1 cellular context compared by ENCODE assay signal in the genomic region with DNA sequence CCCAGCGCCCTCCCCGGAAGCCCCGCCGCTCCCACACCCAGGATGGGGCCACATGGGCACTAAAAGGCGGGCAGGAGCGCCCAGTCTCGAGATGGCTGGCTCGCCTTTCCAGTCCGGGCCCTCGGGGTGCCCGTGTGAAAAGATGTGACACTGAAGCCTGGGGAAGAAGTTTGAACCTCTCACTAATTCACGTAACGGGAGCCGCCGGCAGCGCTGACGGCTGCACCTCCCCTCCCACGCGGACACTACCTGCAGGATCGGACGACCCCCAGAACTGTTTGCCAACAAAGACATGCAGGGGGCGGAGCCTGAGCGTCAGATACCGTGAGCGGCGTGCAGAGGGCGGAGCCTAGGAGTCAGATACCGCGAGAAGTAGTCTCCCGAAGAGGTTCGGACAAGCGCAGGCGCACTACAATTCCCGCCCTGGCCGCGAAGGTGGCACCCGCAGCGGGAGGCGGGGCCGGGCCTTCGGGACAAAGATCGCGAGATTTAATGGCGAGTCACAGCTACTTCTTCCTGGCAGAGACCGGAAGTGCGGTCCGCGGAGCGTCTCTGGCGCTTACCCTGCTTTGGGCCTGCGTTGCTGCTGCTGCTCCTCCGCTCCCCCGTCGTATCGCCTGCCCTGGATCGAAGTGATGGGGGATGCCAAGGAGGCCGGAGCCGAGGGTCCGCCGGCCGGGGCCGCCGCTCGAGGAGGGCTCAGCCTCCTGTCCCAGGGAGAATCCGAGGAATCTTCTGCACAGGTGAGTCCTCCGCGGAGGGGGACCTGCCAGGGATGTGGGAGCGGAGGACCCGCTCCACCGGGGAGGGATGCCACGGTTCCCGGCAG.
TF ChIP-seq lines count a peak whose summit lies in the region.

A gene with protein sequence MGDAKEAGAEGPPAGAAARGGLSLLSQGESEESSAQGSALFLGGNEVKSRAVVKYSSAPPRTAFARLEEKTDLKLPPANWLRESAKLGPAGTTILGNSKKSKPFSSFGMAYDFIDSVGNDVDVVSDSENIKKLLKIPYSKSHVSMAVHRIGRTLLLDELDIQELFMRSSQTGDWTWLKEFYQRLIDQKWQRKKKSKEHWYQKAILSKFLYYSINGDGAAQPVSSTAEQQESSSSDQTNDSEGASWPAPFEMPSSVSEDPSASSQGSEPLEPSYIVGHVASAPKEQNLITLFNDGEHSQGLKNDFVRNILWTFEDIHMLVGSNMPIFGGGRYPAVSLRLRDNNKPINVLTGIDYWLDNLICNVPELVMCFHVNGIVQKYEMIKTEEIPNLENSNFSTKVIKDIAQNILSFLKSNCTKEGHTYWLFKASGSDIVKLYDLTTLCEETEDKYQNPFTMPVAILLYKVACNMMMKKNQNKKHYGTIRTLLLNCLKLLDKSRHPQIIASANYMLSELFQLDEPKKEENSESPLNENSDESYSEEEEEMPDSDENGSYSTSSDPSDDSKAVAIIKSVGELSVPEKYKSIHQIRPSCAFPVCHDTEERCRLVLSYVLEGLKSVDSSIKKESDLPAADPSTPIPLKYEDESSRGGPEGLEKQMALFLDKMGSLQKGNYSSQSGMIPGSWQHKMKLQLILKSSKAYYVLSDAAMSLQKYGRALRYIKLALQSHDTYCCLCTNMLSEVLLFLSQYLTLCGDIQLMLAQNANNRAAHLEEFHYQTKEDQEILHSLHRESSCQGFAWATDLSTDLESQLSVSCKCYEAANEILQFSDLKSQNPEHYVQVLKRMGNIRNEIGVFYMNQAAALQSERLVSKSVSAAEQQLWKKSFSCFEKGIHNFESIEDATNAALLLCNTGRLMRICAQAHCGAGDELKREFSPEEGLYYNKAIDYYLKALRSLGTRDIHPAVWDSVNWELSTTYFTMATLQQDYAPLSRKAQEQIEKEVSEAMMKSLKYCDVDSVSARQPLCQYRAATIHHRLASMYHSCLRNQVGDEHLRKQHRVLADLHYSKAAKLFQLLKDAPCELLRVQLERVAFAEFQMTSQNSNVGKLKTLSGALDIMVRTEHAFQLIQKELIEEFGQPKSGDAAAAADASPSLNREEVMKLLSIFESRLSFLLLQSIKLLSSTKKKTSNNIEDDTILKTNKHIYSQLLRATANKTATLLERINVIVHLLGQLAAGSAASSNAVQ (plus strand): TSS at position 537 of the 829 bp plus-strand sequence. CDS start 99 bp downstream, at position 636.

TF ChIP-seq in HepG2, 621 proteins besides CTCF, POLR2A, EP300 and RAD21 (continued from another document and continues in another):
- TF ChIP-seq, protein P1, sequence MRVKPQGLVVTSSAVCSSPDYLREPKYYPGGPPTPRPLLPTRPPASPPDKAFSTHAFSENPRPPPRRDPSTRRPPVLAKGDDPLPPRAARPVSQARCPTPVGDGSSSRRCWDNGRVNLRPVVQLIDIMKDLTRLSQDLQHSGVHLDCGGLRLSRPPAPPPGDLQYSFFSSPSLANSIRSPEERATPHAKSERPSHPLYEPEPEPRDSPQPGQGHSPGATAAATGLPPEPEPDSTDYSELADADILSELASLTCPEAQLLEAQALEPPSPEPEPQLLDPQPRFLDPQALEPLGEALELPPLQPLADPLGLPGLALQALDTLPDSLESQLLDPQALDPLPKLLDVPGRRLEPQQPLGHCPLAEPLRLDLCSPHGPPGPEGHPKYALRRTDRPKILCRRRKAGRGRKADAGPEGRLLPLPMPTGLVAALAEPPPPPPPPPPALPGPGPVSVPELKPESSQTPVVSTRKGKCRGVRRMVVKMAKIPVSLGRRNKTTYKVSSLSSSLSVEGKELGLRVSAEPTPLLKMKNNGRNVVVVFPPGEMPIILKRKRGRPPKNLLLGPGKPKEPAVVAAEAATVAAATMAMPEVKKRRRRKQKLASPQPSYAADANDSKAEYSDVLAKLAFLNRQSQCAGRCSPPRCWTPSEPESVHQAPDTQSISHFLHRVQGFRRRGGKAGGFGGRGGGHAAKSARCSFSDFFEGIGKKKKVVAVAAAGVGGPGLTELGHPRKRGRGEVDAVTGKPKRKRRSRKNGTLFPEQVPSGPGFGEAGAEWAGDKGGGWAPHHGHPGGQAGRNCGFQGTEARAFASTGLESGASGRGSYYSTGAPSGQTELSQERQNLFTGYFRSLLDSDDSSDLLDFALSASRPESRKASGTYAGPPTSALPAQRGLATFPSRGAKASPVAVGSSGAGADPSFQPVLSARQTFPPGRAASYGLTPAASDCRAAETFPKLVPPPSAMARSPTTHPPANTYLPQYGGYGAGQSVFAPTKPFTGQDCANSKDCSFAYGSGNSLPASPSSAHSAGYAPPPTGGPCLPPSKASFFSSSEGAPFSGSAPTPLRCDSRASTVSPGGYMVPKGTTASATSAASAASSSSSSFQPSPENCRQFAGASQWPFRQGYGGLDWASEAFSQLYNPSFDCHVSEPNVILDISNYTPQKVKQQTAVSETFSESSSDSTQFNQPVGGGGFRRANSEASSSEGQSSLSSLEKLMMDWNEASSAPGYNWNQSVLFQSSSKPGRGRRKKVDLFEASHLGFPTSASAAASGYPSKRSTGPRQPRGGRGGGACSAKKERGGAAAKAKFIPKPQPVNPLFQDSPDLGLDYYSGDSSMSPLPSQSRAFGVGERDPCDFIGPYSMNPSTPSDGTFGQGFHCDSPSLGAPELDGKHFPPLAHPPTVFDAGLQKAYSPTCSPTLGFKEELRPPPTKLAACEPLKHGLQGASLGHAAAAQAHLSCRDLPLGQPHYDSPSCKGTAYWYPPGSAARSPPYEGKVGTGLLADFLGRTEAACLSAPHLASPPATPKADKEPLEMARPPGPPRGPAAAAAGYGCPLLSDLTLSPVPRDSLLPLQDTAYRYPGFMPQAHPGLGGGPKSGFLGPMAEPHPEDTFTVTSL (CRISPR knock-in tag; IDR thresholded peaks at IDR 0.05; ENCODE audit: borderline replicate concordance), result peak; percentile 79; the same call in 1 of the 2 replicates
- TF ChIP-seq SP4 (CRISPR knock-in tag; IDR thresholded peaks at IDR 0.05) (peak; percentile 81; the same call in 1 of the 2 replicates), KLF12 (CRISPR knock-in tag; IDR thresholded peaks at IDR 0.05; ENCODE audit: borderline replicate concordance) (peak; percentile 56; the same call in 1 of the 2 replicates), NR2C2 (CRISPR knock-in tag; IDR thresholded peaks at IDR 0.05; ENCODE audit: borderline replicate concordance) (peak; percentile 18; the same call in 1 of the 2 replicates), SKI (IDR thresholded peaks at IDR 0.05; ENCODE audit: partially characterized antibody) (no peak), ZNF44 (CRISPR knock-in tag; IDR thresholded peaks at IDR 0.05) (no peak; the same call in 1 of the 2 replicates), TAF1 (CRISPR knock-in tag; IDR thresholded peaks at IDR 0.05) (peak; percentile 85), PLRG1 (conservative IDR thresholded peaks at IDR 0.05) (no peak), NR2F6 (IDR thresholded peaks at IDR 0.05) (0 out of 2 replicates have a peak, but pooled peaks have one; percentile 14), NR2F6 (CRISPR knock-in tag; IDR thresholded peaks at IDR 0.05) (no peak), PCBP1 (IDR thresholded peaks at IDR 0.05; ENCODE audit: borderline replicate concordance, low read depth, low read length) (0 out of 2 replicates have a peak, but pooled peaks have one; percentile 50), HCFC1 (IDR thresholded peaks at IDR 0.05; ENCODE audit: low read depth, low read length) (peak; percentile 40; the same call in 1 of the 2 replicates), ZNF510 (CRISPR knock-in tag; IDR thresholded peaks at IDR 0.05; ENCODE audit: low read depth) (no peak), CBX2 (IDR thresholded peaks at IDR 0.05; ENCODE audit: low read depth, low read length) (no peak), CBX2 (CRISPR knock-in tag; IDR thresholded peaks at IDR 0.05; ENCODE audit: low read depth) (no peak), MLLT10 (CRISPR knock-in tag; IDR thresholded peaks at IDR 0.05) (0 out of 2 replicates have a peak, but pooled peaks have one; percentile 17), ZSCAN29 (CRISPR knock-in tag; conservative IDR thresholded peaks at IDR 0.05) (no peak), GFI1 (CRISPR knock-in tag; IDR thresholded peaks at IDR 0.05; ENCODE audit: borderline replicate concordance) (peak; percentile 76; the same call in 1 of the 2 replicates), ZNF879 (CRISPR knock-in tag; IDR thresholded peaks at IDR 0.05) (no peak), XRCC5 (optimal IDR thresholded peaks at IDR 0.05; ENCODE audit: low read length) (peak; percentile 56), NCOA2 (CRISPR knock-in tag; IDR thresholded peaks at IDR 0.05) (no peak), ZNF674 (CRISPR knock-in tag; IDR thresholded peaks at IDR 0.05; ENCODE audit: low read depth) (0 out of 2 replicates have a peak, but pooled peaks have one; percentile 75), ERF (CRISPR knock-in tag; IDR thresholded peaks at IDR 0.05) (peak; percentile 55; the same call in 1 of the 2 replicates), U2AF1 (optimal IDR thresholded peaks at IDR 0.05; ENCODE audit: low read depth, low read length) (no peak), SMAD1 (CRISPR knock-in tag; IDR thresholded peaks at IDR 0.05; ENCODE audit: borderline replicate concordance, low read depth) (no peak), CEBPB (IDR thresholded peaks at IDR 0.05; ENCODE audit: borderline replicate concordance, low read depth, low read length) (no peak), SRY (CRISPR knock-in tag; IDR thresholded peaks at IDR 0.05) (peak; percentile 65; the same call in 1 of the 2 replicates), RAD51 (IDR thresholded peaks at IDR 0.05; ENCODE audit: borderline replicate concordance) (no peak), ZNF891 (CRISPR knock-in tag; IDR thresholded peaks at IDR 0.05) (0 out of 2 replicates have a peak, but pooled peaks have one; percentile 6), MED13 (CRISPR knock-in tag; IDR thresholded peaks at IDR 0.05) (no peak; the same call in none of the 2 replicates), GABPB1 (CRISPR knock-in tag; IDR thresholded peaks at IDR 0.05) (peak; percentile 95), ZNF672 (CRISPR knock-in tag; IDR thresholded peaks at IDR 0.05) (no peak), NFIC (IDR thresholded peaks at IDR 0.05; ENCODE audit: low read length) (no peak), ZNF749 (CRISPR knock-in tag; IDR thresholded peaks at IDR 0.05; ENCODE audit: borderline replicate concordance) (peak; percentile 59; the same call in 1 of the 2 replicates)
- TF ChIP-seq, protein P2, sequence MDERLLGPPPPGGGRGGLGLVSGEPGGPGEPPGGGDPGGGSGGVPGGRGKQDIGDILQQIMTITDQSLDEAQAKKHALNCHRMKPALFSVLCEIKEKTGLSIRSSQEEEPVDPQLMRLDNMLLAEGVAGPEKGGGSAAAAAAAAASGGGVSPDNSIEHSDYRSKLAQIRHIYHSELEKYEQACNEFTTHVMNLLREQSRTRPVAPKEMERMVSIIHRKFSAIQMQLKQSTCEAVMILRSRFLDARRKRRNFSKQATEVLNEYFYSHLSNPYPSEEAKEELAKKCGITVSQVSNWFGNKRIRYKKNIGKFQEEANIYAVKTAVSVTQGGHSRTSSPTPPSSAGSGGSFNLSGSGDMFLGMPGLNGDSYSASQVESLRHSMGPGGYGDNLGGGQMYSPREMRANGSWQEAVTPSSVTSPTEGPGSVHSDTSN (CRISPR knock-in tag; IDR thresholded peaks at IDR 0.05), result no peak; the same call in 1 of the 2 replicates
- TF ChIP-seq, protein P3, sequence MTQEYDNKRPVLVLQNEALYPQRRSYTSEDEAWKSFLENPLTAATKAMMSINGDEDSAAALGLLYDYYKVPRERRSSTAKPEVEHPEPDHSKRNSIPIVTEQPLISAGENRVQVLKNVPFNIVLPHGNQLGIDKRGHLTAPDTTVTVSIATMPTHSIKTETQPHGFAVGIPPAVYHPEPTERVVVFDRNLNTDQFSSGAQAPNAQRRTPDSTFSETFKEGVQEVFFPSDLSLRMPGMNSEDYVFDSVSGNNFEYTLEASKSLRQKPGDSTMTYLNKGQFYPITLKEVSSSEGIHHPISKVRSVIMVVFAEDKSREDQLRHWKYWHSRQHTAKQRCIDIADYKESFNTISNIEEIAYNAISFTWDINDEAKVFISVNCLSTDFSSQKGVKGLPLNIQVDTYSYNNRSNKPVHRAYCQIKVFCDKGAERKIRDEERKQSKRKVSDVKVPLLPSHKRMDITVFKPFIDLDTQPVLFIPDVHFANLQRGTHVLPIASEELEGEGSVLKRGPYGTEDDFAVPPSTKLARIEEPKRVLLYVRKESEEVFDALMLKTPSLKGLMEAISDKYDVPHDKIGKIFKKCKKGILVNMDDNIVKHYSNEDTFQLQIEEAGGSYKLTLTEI (CRISPR knock-in tag; conservative IDR thresholded peaks at IDR 0.05), result no peak
- TF ChIP-seq, protein P4, sequence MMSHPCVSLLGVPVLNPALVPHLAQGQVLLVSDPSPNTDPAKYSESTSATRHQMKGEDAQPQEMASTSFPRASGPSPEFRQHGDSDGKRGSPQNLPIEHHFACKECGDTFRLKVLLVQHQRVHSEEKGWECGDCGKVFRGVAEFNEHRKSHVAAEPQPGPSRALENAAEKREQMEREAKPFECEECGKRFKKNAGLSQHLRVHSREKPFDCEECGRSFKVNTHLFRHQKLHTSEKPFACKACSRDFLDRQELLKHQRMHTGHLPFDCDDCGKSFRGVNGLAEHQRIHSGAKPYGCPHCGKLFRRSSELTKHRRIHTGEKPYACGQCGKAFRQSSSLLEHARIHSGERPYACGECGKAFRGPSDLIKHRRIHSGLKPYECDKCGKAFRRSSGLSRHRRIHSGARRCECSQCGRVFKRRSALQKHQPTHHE (CRISPR knock-in tag; IDR thresholded peaks at IDR 0.05; ENCODE audit: borderline replicate concordance), result peak; percentile 47; the same call in 1 of the 2 replicates
- TF ChIP-seq, protein P5, sequence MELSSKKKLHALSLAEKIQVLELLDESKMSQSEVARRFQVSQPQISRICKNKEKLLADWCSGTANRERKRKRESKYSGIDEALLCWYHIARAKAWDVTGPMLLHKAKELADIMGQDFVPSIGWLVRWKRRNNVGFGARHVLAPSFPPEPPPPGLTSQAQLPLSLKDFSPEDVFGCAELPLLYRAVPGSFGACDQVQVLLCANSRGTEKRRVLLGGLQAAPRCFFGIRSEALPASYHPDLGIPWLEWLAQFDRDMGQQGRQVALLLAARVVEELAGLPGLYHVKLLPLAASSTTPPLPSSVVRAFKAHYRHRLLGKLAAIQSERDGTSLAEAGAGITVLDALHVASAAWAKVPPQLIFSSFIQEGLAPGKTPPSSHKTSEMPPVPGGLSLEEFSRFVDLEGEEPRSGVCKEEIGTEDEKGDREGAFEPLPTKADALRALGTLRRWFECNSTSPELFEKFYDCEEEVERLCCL (CRISPR knock-in tag; IDR thresholded peaks at IDR 0.05; ENCODE audit: borderline replicate concordance), result no peak
- TF ChIP-seq, protein P6, sequence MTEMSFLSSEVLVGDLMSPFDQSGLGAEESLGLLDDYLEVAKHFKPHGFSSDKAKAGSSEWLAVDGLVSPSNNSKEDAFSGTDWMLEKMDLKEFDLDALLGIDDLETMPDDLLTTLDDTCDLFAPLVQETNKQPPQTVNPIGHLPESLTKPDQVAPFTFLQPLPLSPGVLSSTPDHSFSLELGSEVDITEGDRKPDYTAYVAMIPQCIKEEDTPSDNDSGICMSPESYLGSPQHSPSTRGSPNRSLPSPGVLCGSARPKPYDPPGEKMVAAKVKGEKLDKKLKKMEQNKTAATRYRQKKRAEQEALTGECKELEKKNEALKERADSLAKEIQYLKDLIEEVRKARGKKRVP (CRISPR knock-in tag; IDR thresholded peaks at IDR 0.05), result peak in 1 of 2 experiments; percentile 26; a peak in 1 of 4 replicates
- TF ChIP-seq, protein P7, sequence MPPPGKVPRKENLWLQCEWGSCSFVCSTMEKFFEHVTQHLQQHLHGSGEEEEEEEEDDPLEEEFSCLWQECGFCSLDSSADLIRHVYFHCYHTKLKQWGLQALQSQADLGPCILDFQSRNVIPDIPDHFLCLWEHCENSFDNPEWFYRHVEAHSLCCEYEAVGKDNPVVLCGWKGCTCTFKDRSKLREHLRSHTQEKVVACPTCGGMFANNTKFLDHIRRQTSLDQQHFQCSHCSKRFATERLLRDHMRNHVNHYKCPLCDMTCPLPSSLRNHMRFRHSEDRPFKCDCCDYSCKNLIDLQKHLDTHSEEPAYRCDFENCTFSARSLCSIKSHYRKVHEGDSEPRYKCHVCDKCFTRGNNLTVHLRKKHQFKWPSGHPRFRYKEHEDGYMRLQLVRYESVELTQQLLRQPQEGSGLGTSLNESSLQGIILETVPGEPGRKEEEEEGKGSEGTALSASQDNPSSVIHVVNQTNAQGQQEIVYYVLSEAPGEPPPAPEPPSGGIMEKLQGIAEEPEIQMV (CRISPR knock-in tag; IDR thresholded peaks at IDR 0.05; ENCODE audit: low read depth), result 0 out of 2 replicates have a peak, but pooled peaks have one; percentile 43
